ENCODE assay signal across 1 cellular context in genomic region chrY:7102680-7103079, GRCh38.
TF ChIP-seq lines count a peak whose summit lies in the region.

No MANE protein-coding gene starts in this region.

TF ChIP-seq in H1, 55 proteins besides CTCF, POLR2A, EP300 and RAD21:
- TF ChIP-seq JUND (IDR thresholded peaks at IDR 0.05; ENCODE audit: low read length) (no peak), KDM5A (IDR thresholded peaks at IDR 0.05; ENCODE audit: low read length) (no peak), ATF3 (IDR thresholded peaks at IDR 0.05; ENCODE audit: insufficient read depth, low read depth, low read length) (no peak), SIRT6 (IDR thresholded peaks at IDR 0.05; ENCODE audit: low read length) (no peak), RFX5 (IDR thresholded peaks at IDR 0.05; ENCODE audit: borderline replicate concordance, low read depth, low read length) (no peak)
